In the genomic region with DNA sequence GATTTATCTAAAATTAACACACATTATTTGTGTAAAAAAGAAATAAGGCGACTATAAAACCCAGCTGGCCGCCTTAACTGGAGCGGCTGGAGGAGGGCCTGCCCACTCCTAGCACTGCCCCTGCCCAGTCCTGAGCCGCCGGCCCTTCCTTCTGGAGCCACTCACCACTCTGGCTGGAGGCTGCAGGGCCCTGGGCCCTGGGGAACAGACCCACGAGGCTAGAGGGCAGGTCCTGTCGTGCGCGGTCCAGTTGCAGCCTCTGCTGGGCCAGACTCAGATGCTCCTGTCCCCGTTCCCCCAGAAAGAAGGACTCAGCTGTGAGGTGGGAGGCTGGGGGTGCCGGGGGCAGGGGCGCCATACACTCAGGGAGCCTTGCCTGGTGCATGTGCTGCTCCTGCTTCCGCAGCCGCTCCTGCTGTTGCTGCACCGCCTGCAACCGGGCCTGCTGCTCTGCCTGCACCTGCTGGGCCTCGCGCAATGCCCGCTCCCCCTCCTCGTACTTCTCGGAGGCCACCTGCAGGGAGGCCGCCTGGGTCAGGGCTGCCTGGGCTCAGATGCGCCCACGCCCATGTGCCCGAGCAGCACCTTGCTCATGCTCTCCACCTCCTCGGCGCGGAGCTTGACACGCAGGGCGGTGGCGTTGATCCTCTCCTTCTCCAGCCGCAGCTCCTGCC, we compare ENCODE assay signal across 27 cellular contexts. TPM values are rescaled to one million over a fixed set of nuclear protein-coding genes. Genes with fewer than 3 reads are reported as not detected.
A peak's percentile ranks its signal among the peaks of the same experiment; 100 is the strongest.
DNase-seq lines count a peak whose midpoint lies in the region; ATAC-seq and TF ChIP-seq lines count a peak whose summit lies in the region.
"Had no signal": no experiment of that assay in that cellular context is flagged by ENCODE, and none has a peak within 500 bp of the region (broad histone marks: within the 10 kb centered on the region; RNA-seq: fewer than 3 reads in every experiment).

No MANE protein-coding gene starts in this region.

- H3K4me1 ChIP-seq in neuronal stem cell (ENCODE audit: control insufficient read depth in 2 of 2, insufficient read depth in 1 of 2, low read depth in 1 of 2, low read length in 2 of 2) (peaks cover 0 to 2% of the 10 kb centered on the region in 2 donors), testis (peaks cover 19% of the 10 kb centered on the region)

- no peak overlapping the region for H2BK120ac ChIP-seq in neuronal stem cell (ENCODE audit: low read depth, low read length)

- H2BK5ac ChIP-seq in neuronal stem cell (ENCODE audit: low read length), result no peak overlapping the region

- DNase-seq in NCI-H1417 (lab: John Stamatoyannopoulos, UW) (peak in 2 of 3 experiments; percentile 3 to 42), NCI-H1417 treated with DMSO at 0.1 percent for 48 hours (lab: John Stamatoyannopoulos, UW) (no peak), NCI-H510A (lab: John Stamatoyannopoulos, UW) (peak; percentile 53), WERI-Rb-1 (no peak), neuronal stem cell (ENCODE audit: low spot score) (no peak), testis (no peak)
- no peak for DNase-seq in central memory CD4-positive, alpha-beta T cell
- DNase-seq: 8988T; ACHN; BE2C; Calu3; CD8-positive, alpha-beta memory T cell; GM23248; H9; HFFc6; KBM-7; MV-4-11; NCI-H1105; NCI-H1694; NCI-H2081; NCI-H446 treated with DMSO at 0.1 percent for 48 hours; NCI-H69; SK-N-SH; SW 1271 had no signal

- H3K4me2 ChIP-seq in neuronal stem cell (ENCODE audit: insufficient read depth, low read length, poor library complexity, severe bottlenecking), result no peak overlapping the region
- H3K4me2 ChIP-seq: SK-N-SH had no signal

- H2AFZ ChIP-seq in neuronal stem cell (ENCODE audit: low read length), result no peak overlapping the region
- H2AFZ ChIP-seq: GM23248 had no signal

- H3K4me3 ChIP-seq in WERI-Rb-1 (ENCODE audit: low read depth, low read length) (no peak overlapping the region), neuronal stem cell (ENCODE audit: low read length in 2 of 2) (peak overlapping the region in 1 of 2 donors; percentile 52), testis (no peak overlapping the region)
- H3K4me3 ChIP-seq: GM23248 had no signal

- H3K27me3 ChIP-seq in WERI-Rb-1 (ENCODE audit: insufficient read depth, low read depth, severe bottlenecking) (no peaks in the 10 kb centered on the region), neuronal stem cell (ENCODE audit: control insufficient read depth in 3 of 3, insufficient read depth in 3 of 3, low read depth in 1 of 3, low read length in 3 of 3) (no peaks in the 10 kb centered on the region), testis (no peaks in the 10 kb centered on the region)
- H3K27me3 ChIP-seq: BE2C had no signal

- H3K18ac ChIP-seq in neuronal stem cell (ENCODE audit: low read length), result no peak overlapping the region

- no peak overlapping the region for H2AK5ac ChIP-seq in neuronal stem cell (ENCODE audit: low read depth, low read length)

- TF ChIP-seq POLR2A in testis (IDR thresholded peaks at IDR 0.05), result no peak

- ATAC-seq in GM18517 (IDR thresholded peaks at IDR 0.05; ENCODE audit: unreplicated experiment), result no peak
- ATAC-seq: Panc1 had no signal

- peak overlapping the region; percentile 60 for H3K9ac ChIP-seq in neuronal stem cell (ENCODE audit: low read depth, low read length, poor library complexity)
- H3K9ac ChIP-seq: GM23248, SK-N-SH had no signal

- H3K9me3 ChIP-seq in WERI-Rb-1 (ENCODE audit: severe bottlenecking) (no peaks in the 10 kb centered on the region), neuronal stem cell (replicated peaks in 1 of 2; ENCODE audit: control insufficient read depth in 2 of 2, insufficient read depth in 1 of 2, low read depth in 1 of 2, low read length in 2 of 2) (peaks cover 0 to 2% of the 10 kb centered on the region in 2 donors), testis (no peaks in the 10 kb centered on the region)
- H3K9me3 ChIP-seq: BE2C, SK-N-SH had no signal

- H3K79me1 ChIP-seq in neuronal stem cell (ENCODE audit: low read depth, low read length), result no peaks in the 10 kb centered on the region

- peak overlapping the region; percentile 73 for H2BK12ac ChIP-seq in neuronal stem cell (ENCODE audit: low read length)

- WGBS in neuronal stem cell (ENCODE audit: extremely low coverage in 2 of 2, insufficient read length in 2 of 2, insufficient replicate concordance in 1 of 2), 2 donors, result no CpG with 5 or more reads among the region's 32 CpGs
- WGBS in testis, 2 donors, result 72 to 77% methylated on average over 13 to 31 of the region's 32 CpGs

- intact Hi-C loops in testis (cut with DNase I; ENCODE audit: low total_unique reads), result no loop called here

- H3K36me3 ChIP-seq in WERI-Rb-1 (peaks cover 33% of the 10 kb centered on the region), neuronal stem cell (replicated peaks in 1 of 2; ENCODE audit: control insufficient read depth in 2 of 2, insufficient read depth in 2 of 2, low read length in 2 of 2) (peaks cover 7 to 50% of the 10 kb centered on the region in 2 donors), testis (ENCODE audit: low read depth, missing control alignments) (no peaks in the 10 kb centered on the region)
- H3K36me3 ChIP-seq: BE2C had no signal

- no peak overlapping the region for H4K91ac ChIP-seq in neuronal stem cell (ENCODE audit: low read depth, low read length, poor library complexity)

- no peak overlapping the region for H4K8ac ChIP-seq in neuronal stem cell (ENCODE audit: low read depth, low read length)

- H2BK15ac ChIP-seq in neuronal stem cell (ENCODE audit: low read length), result no peak overlapping the region

- TF ChIP-seq CTCF in WERI-Rb-1 (IDR thresholded peaks at IDR 0.05; ENCODE audit: low read depth, low read length), result no peak
- no peak for TF ChIP-seq CTCF in testis (IDR thresholded peaks at IDR 0.05)

- no peak overlapping the region for H3K23ac ChIP-seq in neuronal stem cell (ENCODE audit: low read depth, low read length, poor library complexity)

- H3K4ac ChIP-seq in neuronal stem cell (ENCODE audit: low read length), result no peak overlapping the region

- H3K14ac ChIP-seq in neuronal stem cell (ENCODE audit: low read length), result peak overlapping the region; percentile 38

- peak overlapping the region; percentile 81 for H3K27ac ChIP-seq in WERI-Rb-1
- H3K27ac ChIP-seq in neuronal stem cell (replicated peaks; ENCODE audit: low read length), result no peak overlapping the region
- no peak overlapping the region for H3K27ac ChIP-seq in testis
- H3K27ac ChIP-seq: GM23248 had no signal

RNA-seq across cellular contexts. Expression of gene MRPL38, which starts 9.0 kb away (rescaled TPM):
- polyA plus RNA-seq in neuronal stem cell (2013, experiment 1 of 2), result 48.0 TPM
- 48.3 TPM for polyA plus RNA-seq in neuronal stem cell (2013, experiment 2 of 2)
- total RNA-seq in testis, result 10 to 100 TPM; 88.2 to 88.7 TPM
- 101 TPM for polyA plus RNA-seq in testis (ENCODE audit: insufficient read depth, low read depth, low replicate concordance)

RNA-seq across cellular contexts. Expression of gene TRIM65, which starts 16.9 kb away (rescaled TPM):
- polyA plus RNA-seq in neuronal stem cell (2013, experiment 1 of 2), result 15.8 TPM
- polyA plus RNA-seq in neuronal stem cell (2013, experiment 2 of 2), result 14.6 TPM
- total RNA-seq in testis, result 10 to 100 TPM; 23.4 to 25.5 TPM
- 8.6 TPM for polyA plus RNA-seq in testis (ENCODE audit: insufficient read depth, low read depth, low replicate concordance)

RNA-seq across cellular contexts. Expression of gene FBF1, which starts 27.2 kb away (rescaled TPM):
- 6.6 TPM for polyA plus RNA-seq in neuronal stem cell (2013, experiment 1 of 2)
- 6.9 TPM for polyA plus RNA-seq in neuronal stem cell (2013, experiment 2 of 2)
- total RNA-seq in testis, result 100 to 1,000 TPM in 1 of 2 donors, 10 to 100 TPM in 1; 81.1 to 119 TPM
- polyA plus RNA-seq in testis (ENCODE audit: insufficient read depth, low read depth, low replicate concordance), result 85.4 TPM

RNA-seq across cellular contexts. Expression of gene TRIM47, which starts 35.3 kb away (rescaled TPM):
- polyA plus RNA-seq in neuronal stem cell (2013, experiment 1 of 2), result 1.2 TPM
- 0.68 TPM for polyA plus RNA-seq in neuronal stem cell (2013, experiment 2 of 2)
- total RNA-seq in testis, result 10 to 100 TPM; 43.5 to 48.6 TPM
- 18.3 TPM for polyA plus RNA-seq in testis (ENCODE audit: insufficient read depth, low read depth, low replicate concordance)
- polyA plus RNA-seq: CD14-positive monocyte had no signal

RNA-seq across cellular contexts. Expression of gene WBP2, which starts 58.5 kb away (rescaled TPM):
- polyA plus RNA-seq in neuronal stem cell (2013, experiment 1 of 2), result 80.4 TPM
- 79.8 TPM for polyA plus RNA-seq in neuronal stem cell (2013, experiment 2 of 2)
- 100 to 1,000 TPM in 1 of 2 donors, 10 to 100 TPM in 1; 96.1 to 127 TPM for total RNA-seq in testis
- polyA plus RNA-seq in testis (ENCODE audit: insufficient read depth, low read depth, low replicate concordance), result 217 TPM

Comparison
In these comparisons a context has a peak if more than half of its experiments do, and no peak if none do; other contexts are left out.
1. DNase-seq: peak in NCI-H1417 (2 of 3) and NCI-H510A (single experiment); none in NCI-H1417 treated with DMSO at 0.1 percent for 48 hours (single experiment), WERI-Rb-1 (single experiment), neuronal stem cell (single experiment), central memory CD4-positive, alpha-beta T cell (single experiment) and testis (single experiment).